Comparison of ENCODE assay signal across 8 cellular contexts in genomic region chr12:43758247-43758727, GRCh38. TPM values are rescaled to one million over a fixed set of nuclear protein-coding genes. Genes with fewer than 3 reads are reported as not detected.
DNase-seq lines count a peak whose midpoint lies in the region; ATAC-seq and TF ChIP-seq lines count a peak whose summit lies in the region.

No MANE protein-coding gene starts in this region.

- peaks cover 5% of the 10 kb centered on the region for H3K9me3 Mint-ChIP-seq in activated CD4-positive, alpha-beta T cell treated with anti-CD3 and anti-CD28 coated beads, Interleukin-2, amount 10 ng/mL, durations not matched to agents 7 days and 5 days

- TF ChIP-seq CTCF in thyroid gland (IDR thresholded peaks at IDR 0.05) = no peak

- H3K4me3 ChIP-seq in SJSA1 (peak overlapping the region; percentile 56), endocrine pancreas (ENCODE audit: control insufficient read depth, insufficient read depth, low read length) (peak overlapping the region; percentile 83), thyroid gland (replicated peaks in 1 of 3) (peak overlapping the region in 2 of 3 donors; percentile 59 to 63)

- peak; percentile 2 for ATAC-seq in HG03135 (IDR thresholded peaks at IDR 0.05; ENCODE audit: unreplicated experiment)

- POLR2A ChIA-PET in activated CD4-positive, alpha-beta T cell treated with anti-CD3 and anti-CD28 coated beads, Interleukin-2, amount 10 ng/mL, durations not matched to agents 7 days and 5 days (lab: Charles Lee) = interaction anchor here (1.6 kb wide), 1 partner anchor 48 kb away, joined by 4 read pairs; the partner anchor contains the start of gene TWF1

- H3K9ac ChIP-seq in endocrine pancreas (ENCODE audit: control insufficient read depth, insufficient read depth, low read length) = peak overlapping the region; percentile 90

- peaks cover 74% of the 10 kb centered on the region for H3K4me1 Mint-ChIP-seq in activated CD4-positive, alpha-beta T cell treated with anti-CD3 and anti-CD28 coated beads, Interleukin-2, amount 10 ng/mL, durations not matched to agents 7 days and 5 days

- no peaks in the 10 kb centered on the region for H3K9me3 ChIP-seq in SJSA1 (replicated peaks)
- H3K9me3 ChIP-seq in endocrine pancreas (ENCODE audit: control insufficient read depth, low read length) = no peaks in the 10 kb centered on the region
- H3K9me3 ChIP-seq in thyroid gland = no peaks in the 10 kb centered on the region

- 0 to 2% methylated on average over 17 to 18 of the region's 18 CpGs for WGBS in thyroid gland, 2 donors

- no peak for TF ChIP-seq POLR2A in thyroid gland (IDR thresholded peaks at IDR 0.05)

- peaks cover 54% of the 10 kb centered on the region for H3K36me3 Mint-ChIP-seq in activated CD4-positive, alpha-beta T cell treated with anti-CD3 and anti-CD28 coated beads, Interleukin-2, amount 10 ng/mL, durations not matched to agents 7 days and 5 days (ENCODE audit: low read depth)

- H3K27me3 Mint-ChIP-seq in activated CD4-positive, alpha-beta T cell treated with anti-CD3 and anti-CD28 coated beads, Interleukin-2, amount 10 ng/mL, durations not matched to agents 7 days and 5 days = no peaks in the 10 kb centered on the region

- DNase-seq in activated CD4-positive, alpha-beta T cell treated with anti-CD3 and anti-CD28 coated beads, Interleukin-2, amount 10 ng/mL, durations not matched to agents 7 days and 5 days = no peak
- no peak for DNase-seq in activated CD4-positive, alpha-beta T cell treated with anti-CD3 and anti-CD28 coated beads for 48 hours
- DNase-seq in SJSA1 (ENCODE audit: low read depth in 1 of 2, low spot score in 2 of 2) (peak in 1 of 2 experiments; percentile 43), midbrain (lab: John Stamatoyannopoulos, UW) (peak; percentile 44), thyroid gland (peak; percentile 40 to 50), UCSD-AML1 (lab: John Stamatoyannopoulos, UW; ENCODE audit: unreplicated experiment) (no peak)

- intact Hi-C loops in thyroid gland (cut with DNase I) = no loop called here

- no peak overlapping the region for H3K27ac ChIP-seq in SJSA1
- H3K27ac ChIP-seq in thyroid gland = peak overlapping the region; percentile 43 to 86 (median 54)

- CTCF ChIA-PET in activated CD4-positive, alpha-beta T cell treated with anti-CD3 and anti-CD28 coated beads, Interleukin-2, amount 10 ng/mL, durations not matched to agents 7 days and 5 days (lab: Charles Lee) = interaction anchor here (0.8 to 1.0 kb wide), 2 partner anchors 10 to 24 kb away, joined by 3 read pairs; no protein-coding TSS in a partner anchor

- H3K4me3 Mint-ChIP-seq in activated CD4-positive, alpha-beta T cell treated with anti-CD3 and anti-CD28 coated beads, Interleukin-2, amount 10 ng/mL, durations not matched to agents 7 days and 5 days = peak overlapping the region; percentile 99

- H3K36me3 ChIP-seq in SJSA1 = no peaks in the 10 kb centered on the region; the same call in 1 of the 2 replicates
- H3K36me3 ChIP-seq in endocrine pancreas (ENCODE audit: control insufficient read depth, insufficient read depth, low read length) = no peaks in the 10 kb centered on the region
- no peaks in the 10 kb centered on the region for H3K36me3 ChIP-seq in thyroid gland

- no peaks in the 10 kb centered on the region for H3K27me3 ChIP-seq in SJSA1 (replicated peaks)
- no peaks in the 10 kb centered on the region for H3K27me3 ChIP-seq in endocrine pancreas (ENCODE audit: control insufficient read depth, insufficient read depth, low read length)
- H3K27me3 ChIP-seq in thyroid gland = no peaks in the 10 kb centered on the region

- peaks cover 20% of the 10 kb centered on the region for H3K4me1 ChIP-seq in SJSA1 (replicated peaks)
- peaks cover 12% of the 10 kb centered on the region for H3K4me1 ChIP-seq in endocrine pancreas (ENCODE audit: control insufficient read depth, insufficient read depth, low read length)
- peaks cover 26 to 29% of the 10 kb centered on the region in 2 donors for H3K4me1 ChIP-seq in thyroid gland

- peak overlapping the region; percentile 100 for H3K27ac Mint-ChIP-seq in activated CD4-positive, alpha-beta T cell treated with anti-CD3 and anti-CD28 coated beads, Interleukin-2, amount 10 ng/mL, durations not matched to agents 7 days and 5 days

RNA-seq across cellular contexts. Expression of gene PUS7L, which starts 0.3 kb away (rescaled TPM):
- total RNA-seq in activated CD4-positive, alpha-beta T cell treated with anti-CD3 and anti-CD28 coated beads, Interleukin-2, amount 10 ng/mL, durations not matched to agents 7 days and 5 days = 10 to 100 TPM; 17.4 to 22.4 TPM
- 16.0 and 16.5 TPM in 2 replicates for total RNA-seq in SJSA1 (2014; rRNA removed; shearing (Covaris generic))
- 10 to 100 TPM; 12.1 to 23.0 (median 17.3) TPM for total RNA-seq in thyroid gland

RNA-seq across cellular contexts. Expression of gene IRAK4, which starts 0.5 kb away (rescaled TPM):
- total RNA-seq in activated CD4-positive, alpha-beta T cell treated with anti-CD3 and anti-CD28 coated beads, Interleukin-2, amount 10 ng/mL, durations not matched to agents 7 days and 5 days = 10 to 100 TPM; 39.0 to 41.4 TPM
- total RNA-seq in SJSA1 (2014; rRNA removed; shearing (Covaris generic)) = 19.2 and 25.8 TPM in 2 replicates
- total RNA-seq in thyroid gland = 10 to 100 TPM; 36.1 to 56.2 (median 45.4) TPM

RNA-seq across cellular contexts. Expression of gene TWF1, which starts 47.8 kb away (rescaled TPM):
- total RNA-seq in activated CD4-positive, alpha-beta T cell treated with anti-CD3 and anti-CD28 coated beads, Interleukin-2, amount 10 ng/mL, durations not matched to agents 7 days and 5 days = 10 to 100 TPM; 24.0 to 31.5 TPM
- 135 and 203 TPM in 2 replicates for total RNA-seq in SJSA1 (2014; rRNA removed; shearing (Covaris generic))
- total RNA-seq in thyroid gland = 100 to 1,000 TPM; 115 to 181 (median 144) TPM

Comparison
In these comparisons a context has a peak if more than half of its experiments do, and no peak if none do; other contexts are left out.
1. DNase-seq: peak in midbrain (single experiment) and thyroid gland (2 of 2); none in activated CD4-positive, alpha-beta T cell treated with anti-CD3 and anti-CD28 coated beads, Interleukin-2, amount 10 ng/mL, durations not matched to agents 7 days and 5 days (single experiment), activated CD4-positive, alpha-beta T cell treated with anti-CD3 and anti-CD28 coated beads for 48 hours (single experiment) and UCSD-AML1 (single experiment).
2. Peak in every context shown above with its lines, with median percentiles within 50 percentile points of each other: H3K4me3 ChIP-seq.